Comparison of ENCODE assay signal across 2 cellular contexts in the genomic region with DNA sequence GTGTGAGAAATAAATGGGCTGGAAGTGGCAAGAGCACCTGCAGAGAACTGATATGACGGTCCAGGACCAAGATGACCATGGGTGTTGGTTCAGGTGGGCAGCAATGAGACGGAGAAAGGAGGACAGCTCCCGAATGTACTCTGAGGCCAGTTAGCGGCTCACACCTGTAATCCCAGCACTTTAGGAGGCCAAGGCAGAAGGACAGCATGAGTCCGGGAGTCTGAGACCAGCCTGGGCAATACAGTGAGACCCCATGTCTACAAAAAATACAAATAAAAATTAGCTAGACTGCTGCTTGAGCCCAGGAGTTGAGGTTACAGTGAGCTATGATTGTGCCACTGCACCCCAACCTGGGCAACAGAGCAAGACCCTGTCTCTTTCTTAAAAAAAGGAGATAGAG.
TF ChIP-seq lines count a peak whose summit lies in the region.

No MANE protein-coding gene starts in this region.

TF ChIP-seq in HepG2, 621 proteins besides CTCF, POLR2A, EP300 and RAD21:
- TF ChIP-seq ZNF121 (CRISPR knock-in tag; IDR thresholded peaks at IDR 0.05), result peak; percentile 93
- no peak for TF ChIP-seq ZNF317 (CRISPR knock-in tag; IDR thresholded peaks at IDR 0.05)

TF ChIP-seq in endothelial cell of umbilical vein, 7 proteins besides CTCF, POLR2A, EP300 and RAD21:
- TF ChIP-seq GATA2 (IDR thresholded peaks at IDR 0.05; ENCODE audit: insufficient read depth, insufficient read length, low read depth, low read length) (peak; percentile 8), EZH2 (IDR thresholded peaks at IDR 0.05; ENCODE audit: borderline replicate concordance, low read depth, low read length, severe bottlenecking) (no peak)
